Comparison of ENCODE assay signal across 1 cellular context in genomic region chr18:64099244-64099643, GRCh38.
TF ChIP-seq lines count a peak whose summit lies in the region.

No MANE protein-coding gene starts in this region.

TF ChIP-seq in HepG2, 621 proteins besides CTCF, POLR2A, EP300 and RAD21 (continued from another document):
- no peak for TF ChIP-seq BATF2 (CRISPR knock-in tag; IDR thresholded peaks at IDR 0.05)
- no peak for TF ChIP-seq PRDM10 (CRISPR knock-in tag; IDR thresholded peaks at IDR 0.05; ENCODE audit: low read depth)
- TF ChIP-seq BRF2 (CRISPR knock-in tag; IDR thresholded peaks at IDR 0.05): no peak
